Comparison of ENCODE assay signal across 20 cellular contexts in the genomic region with DNA sequence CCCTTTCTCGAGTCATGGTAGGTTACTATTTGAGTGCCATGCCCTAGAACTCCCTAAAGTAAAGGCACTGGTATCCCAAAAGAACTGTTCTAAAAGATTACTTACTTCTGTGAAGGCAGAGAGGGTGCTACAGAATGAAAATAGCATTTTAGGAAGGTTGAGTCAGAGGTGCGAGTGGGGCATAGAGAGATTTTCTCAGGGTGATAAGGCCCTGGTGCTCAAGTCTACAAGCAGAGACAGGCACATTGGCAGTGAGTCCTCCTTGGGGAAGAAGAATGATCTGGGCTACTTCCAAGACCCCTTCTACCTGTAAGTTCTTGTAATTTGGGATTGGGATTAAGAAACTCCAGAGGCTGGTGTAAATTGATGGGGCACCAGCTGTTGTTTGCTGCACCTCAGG.
A peak's percentile ranks its signal among the peaks of the same experiment; 100 is the strongest.
DNase-seq lines count a peak whose midpoint lies in the region; ATAC-seq and TF ChIP-seq lines count a peak whose summit lies in the region.
"Had no signal": no experiment of that assay in that cellular context is flagged by ENCODE, and none has a peak within 500 bp of the region (broad histone marks: within the 10 kb centered on the region; RNA-seq: fewer than 3 reads in every experiment).

No MANE protein-coding gene starts in this region.

- no peak for DNase-seq in activated naive CD4-positive, alpha-beta T cell (lab: John Stamatoyannopoulos, UW)
- DNase-seq in RWPE2 (ENCODE audit: low spot score) (no peak), foreskin keratinocyte (peak in 1 of 2 donors; percentile 79), GM03348 (ENCODE audit: low spot score) (no peak), DMS 273 (lab: John Stamatoyannopoulos, UW; ENCODE audit: unreplicated experiment) (no peak)
- DNase-seq in effector CD8-positive, alpha-beta T cell (lab: John Stamatoyannopoulos, UW) = no peak
- DNase-seq: activated CD4-positive, alpha-beta T cell treated with anti-CD3 and anti-CD28 coated beads, Interleukin-2, amount 10 ng/mL, durations not matched to agents 7 days and 5 days; activated naive CD4-positive, alpha-beta T cell treated with anti-CD3 and anti-CD28 coated beads, Interleukin-2, amount 10 ng/mL, durations not matched to agents 7 days and 5 days; effector memory CD8-positive, alpha-beta T cell; NCI-H1105 treated with DMSO at 0.1 percent for 48 hours; Right ventricle myocardium superior; spleen; substantia nigra had no signal

- H3K27me3 ChIP-seq in RWPE2 (ENCODE audit: insufficient read depth, poor library complexity, severe bottlenecking) = no peaks in the 10 kb centered on the region
- H3K27me3 ChIP-seq in foreskin keratinocyte = no peaks in the 10 kb centered on the region
- H3K27me3 ChIP-seq: ascending aorta, spleen, vagina had no signal

- H3K27ac ChIP-seq in RWPE2 (ENCODE audit: poor library complexity, severe bottlenecking) (peak overlapping the region; percentile 5), foreskin keratinocyte (peak overlapping the region; percentile 60)
- H3K27ac ChIP-seq: ascending aorta; BLaER1 treated with 17β-estradiol and CSF1 and Interleukin-3, amounts not matched to agents 10 nM and 100 nM; vagina had no signal

- ATAC-seq in RWPE2 (ENCODE audit: low read depth) (no peak), foreskin keratinocyte (peak; percentile 62)
- ATAC-seq: effector memory CD8-positive, alpha-beta T cell; left lobe of liver had no signal

- no peaks in the 10 kb centered on the region for H3K9me3 ChIP-seq in RWPE2 (ENCODE audit: severe bottlenecking)
- H3K9me3 ChIP-seq: ascending aorta; BLaER1 treated with 17β-estradiol and CSF1 and Interleukin-3, amounts not matched to agents 10 nM and 100 nM; spleen; vagina had no signal

- TF ChIP-seq CTCF in RWPE2 (IDR thresholded peaks at IDR 0.05; ENCODE audit: poor library complexity, severe bottlenecking) = no peak
- no peak for TF ChIP-seq CTCF in foreskin keratinocyte (conservative IDR thresholded peaks at IDR 0.05)

- peak overlapping the region; percentile 73 for H3K27ac Mint-ChIP-seq in activated naive CD4-positive, alpha-beta T cell treated with anti-CD3 and anti-CD28 coated beads, Interleukin-2, amount 50 U/mL, for 24 hours
- H3K27ac Mint-ChIP-seq in stimulated activated naive CD8-positive, alpha-beta T cell treated with anti-CD3 and anti-CD28 coated beads, Interleukin-15, Interleukin-2, amounts not matched to agents 100 ng/mL and 50 ng/mL, for 24 hours = peak overlapping the region; percentile 45
- H3K27ac Mint-ChIP-seq: activated CD4-positive, alpha-beta T cell treated with anti-CD3 and anti-CD28 coated beads, Interleukin-2, amount 10 ng/mL, durations not matched to agents 7 days and 5 days; activated naive CD4-positive, alpha-beta T cell treated with anti-CD3 and anti-CD28 coated beads, Interleukin-2, amount 10 ng/mL, durations not matched to agents 7 days and 5 days had no signal

- no peak overlapping the region for H3K4me3 ChIP-seq in RWPE2 (ENCODE audit: severe bottlenecking)
- H3K4me3 ChIP-seq: ascending aorta; BLaER1 treated with 17β-estradiol and CSF1 and Interleukin-3, amounts not matched to agents 10 nM and 100 nM; spleen; vagina had no signal

- no peak overlapping the region for H3K4me3 Mint-ChIP-seq in activated naive CD4-positive, alpha-beta T cell treated with anti-CD3 and anti-CD28 coated beads, Interleukin-2, amount 50 U/mL, for 24 hours
- H3K4me3 Mint-ChIP-seq in stimulated activated naive CD8-positive, alpha-beta T cell treated with anti-CD3 and anti-CD28 coated beads, Interleukin-15, Interleukin-2, amounts not matched to agents 100 ng/mL and 50 ng/mL, for 24 hours = no peak overlapping the region
- H3K4me3 Mint-ChIP-seq: activated CD4-positive, alpha-beta T cell treated with anti-CD3 and anti-CD28 coated beads, Interleukin-2, amount 10 ng/mL, durations not matched to agents 7 days and 5 days; activated naive CD4-positive, alpha-beta T cell treated with anti-CD3 and anti-CD28 coated beads, Interleukin-2, amount 10 ng/mL, durations not matched to agents 7 days and 5 days; effector memory CD8-positive, alpha-beta T cell; neural crest cell had no signal

- H3K4me1 Mint-ChIP-seq in activated naive CD4-positive, alpha-beta T cell treated with anti-CD3 and anti-CD28 coated beads, Interleukin-2, amount 50 U/mL, for 24 hours = peaks cover 93% of the 10 kb centered on the region
- peaks cover 90% of the 10 kb centered on the region for H3K4me1 Mint-ChIP-seq in stimulated activated naive CD8-positive, alpha-beta T cell treated with anti-CD3 and anti-CD28 coated beads, Interleukin-15, Interleukin-2, amounts not matched to agents 100 ng/mL and 50 ng/mL, for 24 hours (ENCODE audit: low read depth)

- peaks cover 51% of the 10 kb centered on the region for H3K4me1 ChIP-seq in RWPE2 (ENCODE audit: insufficient read depth, poor library complexity, severe bottlenecking)
- peaks cover 73% of the 10 kb centered on the region for H3K4me1 ChIP-seq in foreskin keratinocyte

- no peaks in the 10 kb centered on the region for H3K36me3 ChIP-seq in RWPE2 (ENCODE audit: low read depth)
- H3K36me3 ChIP-seq: ascending aorta; BLaER1 treated with 17β-estradiol and CSF1 and Interleukin-3, amounts not matched to agents 10 nM and 100 nM; spleen; vagina had no signal

- peaks cover 2% of the 10 kb centered on the region for H3K36me3 Mint-ChIP-seq in activated naive CD4-positive, alpha-beta T cell treated with anti-CD3 and anti-CD28 coated beads, Interleukin-2, amount 50 U/mL, for 24 hours
- no peaks in the 10 kb centered on the region for H3K36me3 Mint-ChIP-seq in stimulated activated naive CD8-positive, alpha-beta T cell treated with anti-CD3 and anti-CD28 coated beads, Interleukin-15, Interleukin-2, amounts not matched to agents 100 ng/mL and 50 ng/mL, for 24 hours (ENCODE audit: low read depth)
- H3K36me3 Mint-ChIP-seq: activated naive CD4-positive, alpha-beta T cell treated with anti-CD3 and anti-CD28 coated beads, Interleukin-2, amount 10 ng/mL, durations not matched to agents 7 days and 5 days had no signal

- H3K27me3 Mint-ChIP-seq in activated naive CD4-positive, alpha-beta T cell treated with anti-CD3 and anti-CD28 coated beads, Interleukin-2, amount 50 U/mL, for 24 hours = no peaks in the 10 kb centered on the region
- no peaks in the 10 kb centered on the region for H3K27me3 Mint-ChIP-seq in stimulated activated naive CD8-positive, alpha-beta T cell treated with anti-CD3 and anti-CD28 coated beads, Interleukin-15, Interleukin-2, amounts not matched to agents 100 ng/mL and 50 ng/mL, for 24 hours
- H3K27me3 Mint-ChIP-seq: activated CD4-positive, alpha-beta T cell treated with anti-CD3 and anti-CD28 coated beads, Interleukin-2, amount 10 ng/mL, durations not matched to agents 7 days and 5 days; activated naive CD4-positive, alpha-beta T cell treated with anti-CD3 and anti-CD28 coated beads, Interleukin-2, amount 10 ng/mL, durations not matched to agents 7 days and 5 days; effector memory CD8-positive, alpha-beta T cell had no signal

- H3K9me3 Mint-ChIP-seq in activated naive CD4-positive, alpha-beta T cell treated with anti-CD3 and anti-CD28 coated beads, Interleukin-2, amount 50 U/mL, for 24 hours = no peaks in the 10 kb centered on the region
- H3K9me3 Mint-ChIP-seq in stimulated activated naive CD8-positive, alpha-beta T cell treated with anti-CD3 and anti-CD28 coated beads, Interleukin-15, Interleukin-2, amounts not matched to agents 100 ng/mL and 50 ng/mL, for 24 hours = no peaks in the 10 kb centered on the region
- H3K9me3 Mint-ChIP-seq: activated CD4-positive, alpha-beta T cell treated with anti-CD3 and anti-CD28 coated beads, Interleukin-2, amount 10 ng/mL, durations not matched to agents 7 days and 5 days; activated naive CD4-positive, alpha-beta T cell treated with anti-CD3 and anti-CD28 coated beads, Interleukin-2, amount 10 ng/mL, durations not matched to agents 7 days and 5 days; effector memory CD8-positive, alpha-beta T cell; neural crest cell had no signal
